9 cellular contexts compared by ENCODE assay signal in genomic region chr12:89863968-89864367, GRCh38.
DNase-seq lines count a peak whose midpoint lies in the region; ATAC-seq lines count a peak whose summit lies in the region.
"Had no signal": no experiment of that assay in that cellular context is flagged by ENCODE, and none has a peak within 500 bp of the region (broad histone marks: within the 10 kb centered on the region; RNA-seq: fewer than 3 reads in every experiment).

No MANE protein-coding gene starts in this region.

- H3K27me3 Mint-ChIP-seq in activated naive CD8-positive, alpha-beta T cell: no peaks in the 10 kb centered on the region

- no peaks in the 10 kb centered on the region for H3K36me3 ChIP-seq in HUES48 (ENCODE audit: control insufficient read depth, insufficient read depth, low read length)

- H3K9me3 ChIP-seq in HUES48 (ENCODE audit: control insufficient read depth, insufficient read depth, low read length): no peaks in the 10 kb centered on the region

- H3K4me3 ChIP-seq in HUES48 (ENCODE audit: low read depth, low read length): no peak overlapping the region

- peak overlapping the region; percentile 71 for H3K4me3 Mint-ChIP-seq in activated naive CD8-positive, alpha-beta T cell

- peaks cover 46% of the 10 kb centered on the region for H3K27me3 ChIP-seq in HUES48 (ENCODE audit: control insufficient read depth, insufficient read depth, low read length)

- peak; percentile 3 for DNase-seq in NCI-H146 (lab: John Stamatoyannopoulos, UW)
- DNase-seq in NCI-H146 treated with DMSO at 0.1 percent for 48 hours (lab: John Stamatoyannopoulos, UW; ENCODE audit: unreplicated experiment): no peak
- peak; percentile 26 for DNase-seq in pons (ENCODE audit: low spot score)
- no peak for DNase-seq in NCI-H1048 (lab: John Stamatoyannopoulos, UW)
- DNase-seq: occipital lobe had no signal

- peaks cover 19% of the 10 kb centered on the region for H3K4me1 ChIP-seq in HUES48 (ENCODE audit: control insufficient read depth, insufficient read depth, low read length)

- peaks cover 55% of the 10 kb centered on the region for H3K4me1 Mint-ChIP-seq in activated naive CD8-positive, alpha-beta T cell (ENCODE audit: low read depth)

- peak overlapping the region; percentile 75 for H3K27ac ChIP-seq in HUES48 (ENCODE audit: low read depth, low read length)

- H3K9ac ChIP-seq in HUES48 (ENCODE audit: low read depth, low read length): no peak overlapping the region

- H3K9me3 Mint-ChIP-seq in activated naive CD8-positive, alpha-beta T cell (ENCODE audit: low read depth): peaks cover 5% of the 10 kb centered on the region

- no peak for ATAC-seq in GM18868 (IDR thresholded peaks at IDR 0.05; ENCODE audit: unreplicated experiment)
- no peak for ATAC-seq in HG03139 (IDR thresholded peaks at IDR 0.05; ENCODE audit: unreplicated experiment)

- peak overlapping the region; percentile 91 for H3K27ac Mint-ChIP-seq in activated naive CD8-positive, alpha-beta T cell

- H3K36me3 Mint-ChIP-seq in activated naive CD8-positive, alpha-beta T cell: peaks cover 8% of the 10 kb centered on the region

Comparison
In these comparisons a context has a peak if more than half of its experiments do, and no peak if none do; other contexts are left out.
1. DNase-seq: peak in NCI-H146 (single experiment) and pons (single experiment); none in NCI-H146 treated with DMSO at 0.1 percent for 48 hours (single experiment) and NCI-H1048 (single experiment).